In genomic region chr2:216205486-216205885, GRCh38 we compare ENCODE assay signal across 15 cellular contexts.
DNase-seq lines count a peak whose midpoint lies in the region; ATAC-seq and TF ChIP-seq lines count a peak whose summit lies in the region.
"Had no signal": no experiment of that assay in that cellular context is flagged by ENCODE, and none has a peak within 500 bp of the region (broad histone marks: within the 10 kb centered on the region; RNA-seq: fewer than 3 reads in every experiment).

No MANE protein-coding gene starts in this region.

- no peak overlapping the region for H2AFZ ChIP-seq in PC-3 (ENCODE audit: low read length)
- H2AFZ ChIP-seq: neural progenitor cell had no signal

- H3K9ac ChIP-seq in PC-3 (ENCODE audit: low read length): no peak overlapping the region
- no peak overlapping the region for H3K9ac ChIP-seq in mesendoderm (ENCODE audit: low read length)
- H3K9ac ChIP-seq: neural progenitor cell had no signal

- no peak for ATAC-seq in activated naive CD4-positive, alpha-beta T cell treated with anti-CD3 and anti-CD28 coated beads, Interleukin-2, amount 50 U/mL, for 72 hours
- ATAC-seq in HG02623 (IDR thresholded peaks at IDR 0.05; ENCODE audit: unreplicated experiment): peak; percentile 13
- ATAC-seq in PC-3: no peak
- no peak for ATAC-seq in stimulated activated memory B cell treated with anti-CD40 and anti-IgM and Interleukin-4, amounts not matched to agents 10 μg/mL and 1 μg/mL and 100 μg/mL, for 72 hours
- ATAC-seq: effector memory CD8-positive, alpha-beta T cell had no signal

- no peaks in the 10 kb centered on the region for H3K9me3 Mint-ChIP-seq in activated naive CD4-positive, alpha-beta T cell treated with anti-CD3 and anti-CD28 coated beads, Interleukin-2, amount 50 U/mL, for 72 hours
- H3K9me3 Mint-ChIP-seq in stimulated activated memory B cell treated with anti-CD40 and anti-IgM and Interleukin-4, amounts not matched to agents 10 μg/mL and 1 μg/mL and 100 μg/mL, for 72 hours: no peaks in the 10 kb centered on the region
- no peaks in the 10 kb centered on the region for H3K9me3 Mint-ChIP-seq in T-helper 2 cell treated with Interferon-gamma antibody and Interleukin-4, amounts not matched to agents 5 μg/mL and 100 μg/mL, for 36 hours
- H3K9me3 Mint-ChIP-seq: effector memory CD8-positive, alpha-beta T cell; neural progenitor cell had no signal

- H3K27ac ChIP-seq in PC-3 (ENCODE audit: low read length): no peak overlapping the region
- H3K27ac ChIP-seq in mesendoderm (ENCODE audit: low read depth, low read length): no peak overlapping the region
- H3K27ac ChIP-seq: neural progenitor cell, vagina had no signal

- H2BK120ac ChIP-seq in mesendoderm (ENCODE audit: low read depth, low read length): no peak overlapping the region

- H3K79me2 ChIP-seq in PC-3 (ENCODE audit: low read length) (no peaks in the 10 kb centered on the region), mesendoderm (ENCODE audit: control insufficient read depth, insufficient read depth, low read length) (no peaks in the 10 kb centered on the region)

- intact Hi-C loops in PC-3 (cut with micrococcal nuclease): no loop called here

- no peak overlapping the region for H3K56ac ChIP-seq in mesendoderm (ENCODE audit: low read length)

- H3F3A ChIP-seq in PC-3 (ENCODE audit: low read length, unreplicated experiment): no peaks in the 10 kb centered on the region

- H4K5ac ChIP-seq in mesendoderm (ENCODE audit: low read length): no peak overlapping the region

- POLR2A ChIA-PET in PC-3 (lab: Charles Lee; ENCODE audit: unreplicated experiment): no interaction called here

- DNase-seq in activated naive CD4-positive, alpha-beta T cell treated with anti-CD3 and anti-CD28 coated beads, Interleukin-2, amount 50 U/mL, for 72 hours (ENCODE audit: low spot score in 2 of 2): peak in 1 of 2 donors; percentile 3
- DNase-seq in activated naive CD4-positive, alpha-beta T cell (lab: John Stamatoyannopoulos, UW): no peak
- DNase-seq in PC-3 (no peak), mesendoderm (no peak)
- DNase-seq in stimulated activated CD4-positive, alpha-beta T cell treated with anti-CD3 and anti-CD28 coated beads, Interleukin-4, amount 100 ng/mL, for 4 hours: no peak
- DNase-seq in T-helper 2 cell treated with Interferon-gamma antibody and Interleukin-4, amounts not matched to agents 5 μg/mL and 100 μg/mL, for 36 hours (ENCODE audit: low spot score): no peak
- DNase-seq: activated CD8-positive, alpha-beta memory T cell treated with anti-CD3 and anti-CD28 coated beads, Interleukin-2, amount 50 U/mL, for 4 hours; aorta; effector memory CD8-positive, alpha-beta T cell; KG1 had no signal

- CTCF ChIA-PET in PC-3 (lab: Charles Lee): no interaction called here

- H3K36me3 Mint-ChIP-seq in activated naive CD4-positive, alpha-beta T cell treated with anti-CD3 and anti-CD28 coated beads, Interleukin-2, amount 50 U/mL, for 72 hours: peaks cover 29 to 83% of the 10 kb centered on the region in 2 donors
- peaks cover 81% of the 10 kb centered on the region for H3K36me3 Mint-ChIP-seq in stimulated activated memory B cell treated with anti-CD40 and anti-IgM and Interleukin-4, amounts not matched to agents 10 μg/mL and 1 μg/mL and 100 μg/mL, for 72 hours
- peaks cover 75% of the 10 kb centered on the region for H3K36me3 Mint-ChIP-seq in T-helper 2 cell treated with Interferon-gamma antibody and Interleukin-4, amounts not matched to agents 5 μg/mL and 100 μg/mL, for 36 hours (ENCODE audit: low read depth)

- no CpG with 5 or more reads among the region's 1 CpG for WGBS in mesendoderm (ENCODE audit: extremely low coverage, insufficient coverage, low lambda C conversion rate)

- no peaks in the 10 kb centered on the region for H3K27me3 Mint-ChIP-seq in stimulated activated memory B cell treated with anti-CD40 and anti-IgM and Interleukin-4, amounts not matched to agents 10 μg/mL and 1 μg/mL and 100 μg/mL, for 72 hours
- H3K27me3 Mint-ChIP-seq in T-helper 2 cell treated with Interferon-gamma antibody and Interleukin-4, amounts not matched to agents 5 μg/mL and 100 μg/mL, for 36 hours (ENCODE audit: low read depth): no peaks in the 10 kb centered on the region
- H3K27me3 Mint-ChIP-seq: effector memory CD8-positive, alpha-beta T cell had no signal

- TSS peak; percentile 14 for BruUV-seq in PC-3 (replicated peaks; lab: Mats Ljungman, UMichigan)

- H3K4ac ChIP-seq in mesendoderm (ENCODE audit: low read depth, low read length): no peak overlapping the region

- H3K4me2 ChIP-seq in PC-3 (ENCODE audit: low read length) (no peak overlapping the region), mesendoderm (ENCODE audit: low read length) (no peak overlapping the region)
- H3K4me2 ChIP-seq: neural progenitor cell, smooth muscle cell had no signal

- no peak overlapping the region for H3K4me3 Mint-ChIP-seq in stimulated activated memory B cell treated with anti-CD40 and anti-IgM and Interleukin-4, amounts not matched to agents 10 μg/mL and 1 μg/mL and 100 μg/mL, for 72 hours
- no peak overlapping the region for H3K4me3 Mint-ChIP-seq in T-helper 2 cell treated with Interferon-gamma antibody and Interleukin-4, amounts not matched to agents 5 μg/mL and 100 μg/mL, for 36 hours
- H3K4me3 Mint-ChIP-seq: effector memory CD8-positive, alpha-beta T cell; neural progenitor cell had no signal

- H3K9me3 ChIP-seq in PC-3 (ENCODE audit: low read length): no peaks in the 10 kb centered on the region
- H3K9me3 ChIP-seq: vagina had no signal

- H3K4me3 ChIP-seq in PC-3 (ENCODE audit: low read length): no peak overlapping the region
- no peak overlapping the region for H3K4me3 ChIP-seq in mesendoderm (ENCODE audit: low read length)
- H3K4me3 ChIP-seq: neural progenitor cell, smooth muscle cell, vagina had no signal

- H3K18ac ChIP-seq in mesendoderm (ENCODE audit: low read length): no peak overlapping the region

- H3K36me3 ChIP-seq in PC-3 (ENCODE audit: low read depth, low read length) (peaks cover 87% of the 10 kb centered on the region), mesendoderm (ENCODE audit: control insufficient read depth, insufficient read depth, low read length) (peaks cover 23% of the 10 kb centered on the region)

- TF ChIP-seq CTCF in PC-3 (conservative IDR thresholded peaks at IDR 0.05; ENCODE audit: low read depth, low read length): no peak

- no peak overlapping the region for H2AK5ac ChIP-seq in mesendoderm (ENCODE audit: low read length)

- H3K79me1 ChIP-seq in mesendoderm (ENCODE audit: low read length): peaks cover 3% of the 10 kb centered on the region

- peaks cover 23% of the 10 kb centered on the region for H3K4me1 Mint-ChIP-seq in stimulated activated memory B cell treated with anti-CD40 and anti-IgM and Interleukin-4, amounts not matched to agents 10 μg/mL and 1 μg/mL and 100 μg/mL, for 72 hours
- H3K4me1 Mint-ChIP-seq in T-helper 2 cell treated with Interferon-gamma antibody and Interleukin-4, amounts not matched to agents 5 μg/mL and 100 μg/mL, for 36 hours (ENCODE audit: low read depth): peaks cover 10% of the 10 kb centered on the region

- no peak overlapping the region for H4K8ac ChIP-seq in mesendoderm (ENCODE audit: low read depth, low read length)

- H3K4me1 ChIP-seq in PC-3 (ENCODE audit: insufficient read depth, low read length) (no peaks in the 10 kb centered on the region), mesendoderm (ENCODE audit: control insufficient read depth, low read depth, low read length) (no peaks in the 10 kb centered on the region)
- H3K4me1 ChIP-seq: neural progenitor cell, vagina had no signal

- H3K27ac Mint-ChIP-seq in activated naive CD4-positive, alpha-beta T cell treated with anti-CD3 and anti-CD28 coated beads, Interleukin-2, amount 50 U/mL, for 72 hours: peak overlapping the region; percentile 91 to 98
- H3K27ac Mint-ChIP-seq in stimulated activated memory B cell treated with anti-CD40 and anti-IgM and Interleukin-4, amounts not matched to agents 10 μg/mL and 1 μg/mL and 100 μg/mL, for 72 hours: peak overlapping the region; percentile 31
- H3K27ac Mint-ChIP-seq in T-helper 2 cell treated with Interferon-gamma antibody and Interleukin-4, amounts not matched to agents 5 μg/mL and 100 μg/mL, for 36 hours: no peak overlapping the region

- H4K20me1 ChIP-seq in PC-3 (ENCODE audit: low read length): 0 out of 2 replicates have a peak, but pooled peaks cover 5% of the 10 kb centered on the region

- H3K27me3 ChIP-seq in PC-3 (ENCODE audit: low read length) (no peaks in the 10 kb centered on the region), mesendoderm (ENCODE audit: insufficient read depth, low read length, poor library complexity) (no peaks in the 10 kb centered on the region)
- H3K27me3 ChIP-seq: neural progenitor cell, vagina had no signal

- H3K23ac ChIP-seq in mesendoderm (ENCODE audit: low read length): no peak overlapping the region

- H3K9me2 ChIP-seq in PC-3 (replicated peaks; ENCODE audit: low read length): no peaks in the 10 kb centered on the region

- H2BK15ac ChIP-seq in mesendoderm (replicated peaks; ENCODE audit: low read depth): no peak overlapping the region

- H2BK5ac ChIP-seq in mesendoderm (ENCODE audit: low read length): no peak overlapping the region
